Comparison of ENCODE assay signal across 1 cellular context in genomic region chr1:193794239-193794638, GRCh38.
TF ChIP-seq lines count a peak whose summit lies in the region.

No MANE protein-coding gene starts in this region.

TF ChIP-seq in A549, 52 proteins besides CTCF, POLR2A, EP300 and RAD21 (continued from another document):
- TF ChIP-seq ZFP36 (IDR thresholded peaks at IDR 0.05; ENCODE audit: borderline replicate concordance, partially characterized antibody), result no peak
- no peak for TF ChIP-seq JUN (IDR thresholded peaks at IDR 0.05)
- no peak for TF ChIP-seq RNF2 (IDR thresholded peaks at IDR 0.05; ENCODE audit: borderline replicate concordance, low read depth)
